Comparison of ENCODE assay signal across 27 cellular contexts in genomic region chr17:12642034-12642433, GRCh38. TPM values are rescaled to one million over a fixed set of nuclear protein-coding genes. Genes with fewer than 3 reads are reported as not detected.
"Had no signal": no experiment of that assay in that cellular context is flagged by ENCODE, and none has a peak within 500 bp of the region (broad histone marks: within the 10 kb centered on the region; RNA-seq: fewer than 3 reads in every experiment).

No MANE protein-coding gene starts in this region.

- DNase-seq: activated B cell treated with CpG ODN at 0.5 μM for 24 hours; activated CD4-positive, alpha-beta T cell treated with anti-CD3 and anti-CD28 coated beads for 48 hours; activated CD4-positive, alpha-beta T cell treated with anti-CD3 and anti-CD28 coated beads, Interleukin-2, amount 50 U/mL, for 1 hour; activated CD4-positive, alpha-beta T cell treated with anti-CD3 and anti-CD28 coated beads, Interleukin-2, amount 50 U/mL, for 48 hours; activated CD8-positive, alpha-beta memory T cell treated with anti-CD3 and anti-CD28 coated beads for 24 hours; activated CD8-positive, alpha-beta T cell treated with anti-CD3 and anti-CD28 coated beads for 36 hours; activated effector memory CD4-positive, alpha-beta T cell treated with Interleukin-2 at 50 U/mL for 16 hours; activated gamma-delta T cell treated with Interleukin-2 at 50 U/mL for 16 hours; activated naive CD4-positive, alpha-beta T cell treated with anti-CD3 and anti-CD28 coated beads, Interleukin-2, amount 50 U/mL, for 16 hours; activated naive CD4-positive, alpha-beta T cell treated with Interleukin-2 at 50 U/mL for 16 hours; activated T-cell treated with anti-CD3 and anti-CD28 coated beads, Interleukin-2, amount 50 U/mL, for 4 hours; amniotic stem cell; anterior cingulate cortex; brain microvascular endothelial cell; dorsolateral prefrontal cortex; effector memory CD4-positive, alpha-beta T cell; erythroblast; foreskin melanocyte; heart right ventricle; T-helper 2 cell; WERI-Rb-1 had no signal

- H3K9me3 ChIP-seq: esophagus muscularis mucosa, gastroesophageal sphincter, heart right ventricle had no signal

- H3K4me3 ChIP-seq: coronary artery, dorsolateral prefrontal cortex, esophagus muscularis mucosa, gastroesophageal sphincter, heart right ventricle had no signal

- ATAC-seq: activated CD4-positive, CD25-positive, alpha-beta regulatory T cell treated with anti-CD3 and anti-CD28 coated beads, Interleukin-2, amount 50 U/mL, for 24 hours; activated CD8-positive, alpha-beta T cell treated with anti-CD3 and anti-CD28 coated beads for 36 hours; activated T-cell treated with anti-CD3 and anti-CD28 coated beads, Interleukin-2, amount 50 U/mL, for 4 hours; activated T-helper 17 cell treated with anti-CD3 and anti-CD28 coated beads, Interleukin-2, amount 50 U/mL, for 72 hours; gastroesophageal sphincter; heart right ventricle had no signal

- H3K27ac ChIP-seq: brain microvascular endothelial cell, coronary artery, dorsolateral prefrontal cortex, esophagus muscularis mucosa, gastroesophageal sphincter, WERI-Rb-1 had no signal

- H3K36me3 ChIP-seq: brain microvascular endothelial cell, esophagus muscularis mucosa, gastroesophageal sphincter, heart right ventricle, WERI-Rb-1 had no signal

- H3K27me3 ChIP-seq: brain microvascular endothelial cell, esophagus muscularis mucosa, gastroesophageal sphincter, heart right ventricle had no signal

RNA-seq across cellular contexts. Expression of gene MYOCD, which starts 23.7 kb away (rescaled TPM):
- total RNA-seq: activated CD8-positive, alpha-beta T cell treated with anti-CD3 and anti-CD28 coated beads for 36 hours; activated T-helper 17 cell treated with anti-CD3 and anti-CD28 coated beads, Interleukin-2, amount 50 U/mL, for 72 hours; T-helper 1 cell treated with Interleukin-12 subunit alpha and Interleukin-12 subunit beta and Interleukin-4 antibody, amounts not matched to agents 30 ng/mL and 1 ng/mL, for 36 hours had no signal
